ENCODE assay signal across 1 cellular context in the genomic region with DNA sequence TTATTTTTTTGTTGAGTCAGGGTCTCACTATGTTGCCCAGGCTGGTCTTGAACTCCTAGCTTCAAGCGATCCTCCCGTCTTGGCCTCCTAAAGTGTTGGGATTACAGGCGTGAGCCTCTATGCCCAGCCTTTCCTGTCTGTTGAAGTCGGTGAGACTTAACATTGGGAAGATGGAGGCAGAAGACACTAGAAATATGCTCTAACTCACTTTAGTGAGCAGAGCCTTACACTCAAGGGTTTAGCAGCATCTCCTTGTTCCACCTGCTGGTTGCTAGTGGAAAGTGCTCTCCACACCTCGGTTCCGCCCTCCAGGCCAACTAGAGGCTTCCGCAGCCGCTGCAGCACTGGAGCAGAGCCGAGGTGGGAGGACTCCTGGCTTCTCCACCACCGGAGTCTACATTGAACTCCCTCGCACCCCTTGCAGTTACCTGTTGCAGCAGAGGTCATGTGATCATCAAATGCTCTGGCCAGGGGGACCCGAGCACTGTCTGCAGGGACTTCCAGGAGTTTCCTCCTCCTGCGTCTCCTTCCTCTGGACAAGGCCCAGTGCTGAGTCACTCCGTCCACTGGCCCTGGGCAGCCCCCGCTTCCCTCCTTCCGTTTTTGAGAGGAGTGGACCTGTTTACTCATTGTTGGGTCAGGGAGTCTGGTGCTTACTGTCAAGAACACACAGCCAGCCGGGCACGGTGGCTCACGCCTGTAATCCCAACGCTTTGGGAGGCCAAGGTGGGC.
TF ChIP-seq lines count a peak whose summit lies in the region.

No MANE protein-coding gene starts in this region.

TF ChIP-seq in neural cell, 6 proteins besides CTCF, POLR2A, EP300 and RAD21 (continued from another document):
- TF ChIP-seq REST (IDR thresholded peaks at IDR 0.05; ENCODE audit: borderline replicate concordance): no peak
